In the genomic region with DNA sequence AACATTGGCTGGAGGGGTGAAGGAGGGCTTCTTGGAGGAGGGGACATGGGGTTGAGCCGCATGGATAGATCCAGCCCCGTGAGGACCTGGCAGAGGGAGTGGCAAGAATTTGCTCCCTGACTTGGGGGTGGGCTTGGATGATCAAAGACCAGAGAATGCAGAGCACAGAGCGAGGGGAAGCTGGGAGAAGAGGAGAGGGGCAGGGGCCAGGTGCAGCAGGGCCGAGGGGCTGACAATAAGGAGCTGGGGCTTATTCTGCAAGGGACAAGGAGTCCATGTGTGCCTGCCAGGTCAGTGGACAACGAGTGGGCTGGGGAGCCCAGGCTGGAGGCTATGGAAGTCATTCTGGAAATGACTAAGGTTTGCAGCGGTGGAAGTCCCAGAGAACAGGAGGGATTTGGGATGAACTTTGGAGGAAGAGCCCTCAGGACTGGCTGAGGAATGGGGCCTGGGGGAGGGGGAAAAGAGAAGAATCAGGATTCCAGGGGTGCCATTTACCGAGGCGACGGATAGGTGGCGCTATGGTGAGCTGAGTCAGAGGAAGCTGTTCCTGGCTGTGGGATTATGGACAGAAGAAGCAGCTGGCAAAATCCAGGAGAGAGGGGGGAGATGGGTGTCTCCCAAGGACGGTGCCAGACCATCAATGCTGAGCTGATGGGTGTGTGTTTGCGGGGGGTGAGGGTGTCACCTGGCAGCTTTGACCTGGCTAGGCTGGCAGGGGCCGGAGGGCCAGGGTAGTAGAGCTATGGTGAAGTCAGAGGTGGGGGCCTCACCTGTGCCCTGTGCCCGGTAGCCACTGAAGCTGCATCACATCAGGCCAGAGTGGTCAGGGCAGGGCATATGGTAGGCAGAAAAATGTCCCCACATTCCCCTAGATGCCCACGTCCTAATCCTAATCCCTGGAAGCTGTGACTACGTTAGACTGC, we compare ENCODE assay signal across 1 cellular context.
A peak's percentile ranks its signal among the peaks of the same experiment; 100 is the strongest.
TF ChIP-seq lines count a peak whose summit lies in the region.

No MANE protein-coding gene starts in this region.

TF ChIP-seq in GM12878, 131 proteins besides CTCF, POLR2A, EP300 and RAD21:
- TF ChIP-seq SMC3 (IDR thresholded peaks at IDR 0.05; ENCODE audit: borderline replicate concordance, low read length) = peak; percentile 30; the same call in 1 of the 2 replicates
- TF ChIP-seq, protein P1, sequence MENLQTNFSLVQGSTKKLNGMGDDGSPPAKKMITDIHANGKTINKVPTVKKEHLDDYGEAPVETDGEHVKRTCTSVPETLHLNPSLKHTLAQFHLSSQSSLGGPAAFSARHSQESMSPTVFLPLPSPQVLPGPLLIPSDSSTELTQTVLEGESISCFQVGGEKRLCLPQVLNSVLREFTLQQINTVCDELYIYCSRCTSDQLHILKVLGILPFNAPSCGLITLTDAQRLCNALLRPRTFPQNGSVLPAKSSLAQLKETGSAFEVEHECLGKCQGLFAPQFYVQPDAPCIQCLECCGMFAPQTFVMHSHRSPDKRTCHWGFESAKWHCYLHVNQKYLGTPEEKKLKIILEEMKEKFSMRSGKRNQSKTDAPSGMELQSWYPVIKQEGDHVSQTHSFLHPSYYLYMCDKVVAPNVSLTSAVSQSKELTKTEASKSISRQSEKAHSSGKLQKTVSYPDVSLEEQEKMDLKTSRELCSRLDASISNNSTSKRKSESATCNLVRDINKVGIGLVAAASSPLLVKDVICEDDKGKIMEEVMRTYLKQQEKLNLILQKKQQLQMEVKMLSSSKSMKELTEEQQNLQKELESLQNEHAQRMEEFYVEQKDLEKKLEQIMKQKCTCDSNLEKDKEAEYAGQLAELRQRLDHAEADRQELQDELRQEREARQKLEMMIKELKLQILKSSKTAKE (IDR thresholded peaks at IDR 0.05; ENCODE audit: low read depth, poor library complexity, severe bottlenecking) = no peak
